In genomic region chr1:43415901-43416300, GRCh38 we compare ENCODE assay signal across 19 cellular contexts.
"Had no signal": no experiment of that assay in that cellular context is flagged by ENCODE, and none has a peak within 500 bp of the region (broad histone marks: within the 10 kb centered on the region; RNA-seq: fewer than 3 reads in every experiment).

No MANE protein-coding gene starts in this region.

- H3K9me3 ChIP-seq: gastrocnemius medialis, neutrophil, pancreas, stomach, thyroid gland had no signal

- H3K4me3 ChIP-seq: dorsolateral prefrontal cortex, gastrocnemius medialis, hepatocyte, pancreas, stomach, thyroid gland had no signal

- H3K4me1 ChIP-seq: gastrocnemius medialis, pancreas, stomach had no signal

- DNase-seq: caudate nucleus; cerebellar nuclear complex; dorsolateral prefrontal cortex; effector CD4-positive, alpha-beta T cell; foreskin fibroblast; gastrocnemius medialis; head of caudate nucleus; natural killer cell; pancreas; stimulated activated CD4-positive, alpha-beta T cell treated with anti-CD3 and anti-CD28 coated beads, Interleukin-2, amount 100 ng/mL, for 24 hours; stimulated activated CD4-positive, alpha-beta T cell treated with anti-CD3 and anti-CD28 coated beads, Interleukin-4, amount 100 ng/mL, for 24 hours; stimulated activated naive CD4-positive, alpha-beta T cell treated with Interleukin-2 at 50 U/mL for 16 hours; stomach; thyroid gland; trophoblast cell had no signal

- H3K27ac ChIP-seq: dorsolateral prefrontal cortex, gastrocnemius medialis, hepatocyte, neutrophil, pancreas, stomach, thyroid gland had no signal

- H3K27me3 ChIP-seq: dorsolateral prefrontal cortex, gastrocnemius medialis, hepatocyte, neutrophil, pancreas, stomach, thyroid gland had no signal

- ATAC-seq: gastrocnemius medialis; natural killer cell; pancreas; sciatic nerve; stimulated activated effector memory CD8-positive, alpha-beta T cell treated with anti-CD3 and anti-CD28 coated beads, Interleukin-12 subunit alpha, Interleukin-12 subunit beta, amount 100 ng/mL, for 72 hours had no signal
